Comparison of ENCODE assay signal across 1 cellular context in the genomic region with DNA sequence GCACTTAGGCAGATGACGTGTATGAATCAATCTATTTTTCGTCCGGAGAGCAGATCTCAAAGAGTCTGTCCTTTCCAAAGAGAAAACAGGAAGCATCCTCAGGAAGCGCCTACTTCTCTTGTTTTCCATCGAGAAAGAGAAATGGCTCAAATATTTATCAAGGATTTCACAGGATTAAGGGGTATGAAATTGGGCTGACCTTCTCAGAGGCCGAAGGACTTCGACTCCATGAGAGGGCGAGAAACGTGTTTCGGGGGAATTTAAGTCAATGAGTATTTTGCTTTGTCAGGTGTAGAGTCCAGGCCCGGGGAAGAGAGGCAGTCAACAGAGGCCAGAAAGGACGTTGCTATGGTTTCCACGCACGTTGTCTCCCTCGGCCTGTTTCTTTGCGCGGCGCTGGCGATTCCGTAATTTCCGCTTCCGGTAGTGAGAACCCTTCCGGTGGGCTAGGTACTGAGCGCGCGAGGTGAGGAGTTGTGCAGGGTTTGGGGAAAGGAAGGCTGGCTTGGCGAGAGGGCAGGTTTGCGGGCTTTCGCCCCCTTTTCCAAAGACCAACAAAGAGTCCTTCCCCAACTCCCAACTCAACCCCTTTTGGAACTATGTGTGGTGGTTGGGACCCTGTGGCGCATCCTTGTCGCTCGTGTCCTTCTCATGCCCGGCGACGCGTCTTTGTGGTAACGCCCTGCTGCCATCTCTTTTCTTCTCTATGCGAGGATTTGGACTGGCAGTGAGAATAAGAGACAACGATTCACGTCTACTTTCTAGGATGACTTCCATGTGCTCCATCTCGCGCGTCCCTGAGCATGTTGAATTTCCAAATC.
A peak's percentile ranks its signal among the peaks of the same experiment; 100 is the strongest.
TF ChIP-seq lines count a peak whose summit lies in the region.

A gene (plus strand): TSS at position 429 of the 821 bp plus-strand sequence. CDS start 506 bp downstream, outside the sequence.

TF ChIP-seq in K562, 482 proteins besides CTCF, POLR2A, EP300 and RAD21 (continued from another document and continues in another):
- TF ChIP-seq, protein P1, sequence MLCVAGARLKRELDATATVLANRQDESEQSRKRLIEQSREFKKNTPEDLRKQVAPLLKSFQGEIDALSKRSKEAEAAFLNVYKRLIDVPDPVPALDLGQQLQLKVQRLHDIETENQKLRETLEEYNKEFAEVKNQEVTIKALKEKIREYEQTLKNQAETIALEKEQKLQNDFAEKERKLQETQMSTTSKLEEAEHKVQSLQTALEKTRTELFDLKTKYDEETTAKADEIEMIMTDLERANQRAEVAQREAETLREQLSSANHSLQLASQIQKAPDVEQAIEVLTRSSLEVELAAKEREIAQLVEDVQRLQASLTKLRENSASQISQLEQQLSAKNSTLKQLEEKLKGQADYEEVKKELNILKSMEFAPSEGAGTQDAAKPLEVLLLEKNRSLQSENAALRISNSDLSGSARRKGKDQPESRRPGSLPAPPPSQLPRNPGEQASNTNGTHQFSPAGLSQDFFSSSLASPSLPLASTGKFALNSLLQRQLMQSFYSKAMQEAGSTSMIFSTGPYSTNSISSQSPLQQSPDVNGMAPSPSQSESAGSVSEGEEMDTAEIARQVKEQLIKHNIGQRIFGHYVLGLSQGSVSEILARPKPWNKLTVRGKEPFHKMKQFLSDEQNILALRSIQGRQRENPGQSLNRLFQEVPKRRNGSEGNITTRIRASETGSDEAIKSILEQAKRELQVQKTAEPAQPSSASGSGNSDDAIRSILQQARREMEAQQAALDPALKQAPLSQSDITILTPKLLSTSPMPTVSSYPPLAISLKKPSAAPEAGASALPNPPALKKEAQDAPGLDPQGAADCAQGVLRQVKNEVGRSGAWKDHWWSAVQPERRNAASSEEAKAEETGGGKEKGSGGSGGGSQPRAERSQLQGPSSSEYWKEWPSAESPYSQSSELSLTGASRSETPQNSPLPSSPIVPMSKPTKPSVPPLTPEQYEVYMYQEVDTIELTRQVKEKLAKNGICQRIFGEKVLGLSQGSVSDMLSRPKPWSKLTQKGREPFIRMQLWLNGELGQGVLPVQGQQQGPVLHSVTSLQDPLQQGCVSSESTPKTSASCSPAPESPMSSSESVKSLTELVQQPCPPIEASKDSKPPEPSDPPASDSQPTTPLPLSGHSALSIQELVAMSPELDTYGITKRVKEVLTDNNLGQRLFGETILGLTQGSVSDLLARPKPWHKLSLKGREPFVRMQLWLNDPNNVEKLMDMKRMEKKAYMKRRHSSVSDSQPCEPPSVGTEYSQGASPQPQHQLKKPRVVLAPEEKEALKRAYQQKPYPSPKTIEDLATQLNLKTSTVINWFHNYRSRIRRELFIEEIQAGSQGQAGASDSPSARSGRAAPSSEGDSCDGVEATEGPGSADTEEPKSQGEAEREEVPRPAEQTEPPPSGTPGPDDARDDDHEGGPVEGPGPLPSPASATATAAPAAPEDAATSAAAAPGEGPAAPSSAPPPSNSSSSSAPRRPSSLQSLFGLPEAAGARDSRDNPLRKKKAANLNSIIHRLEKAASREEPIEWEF (CRISPR knock-in tag; IDR thresholded peaks at IDR 0.05) = no peak
- no peak for TF ChIP-seq DIDO1 (tag; IDR thresholded peaks at IDR 0.05; ENCODE audit: low read depth)
- 0 out of 2 replicates have a peak, but pooled peaks have one; percentile 24 for TF ChIP-seq ERF (CRISPR knock-in tag; IDR thresholded peaks at IDR 0.05)
- TF ChIP-seq, protein P2, sequence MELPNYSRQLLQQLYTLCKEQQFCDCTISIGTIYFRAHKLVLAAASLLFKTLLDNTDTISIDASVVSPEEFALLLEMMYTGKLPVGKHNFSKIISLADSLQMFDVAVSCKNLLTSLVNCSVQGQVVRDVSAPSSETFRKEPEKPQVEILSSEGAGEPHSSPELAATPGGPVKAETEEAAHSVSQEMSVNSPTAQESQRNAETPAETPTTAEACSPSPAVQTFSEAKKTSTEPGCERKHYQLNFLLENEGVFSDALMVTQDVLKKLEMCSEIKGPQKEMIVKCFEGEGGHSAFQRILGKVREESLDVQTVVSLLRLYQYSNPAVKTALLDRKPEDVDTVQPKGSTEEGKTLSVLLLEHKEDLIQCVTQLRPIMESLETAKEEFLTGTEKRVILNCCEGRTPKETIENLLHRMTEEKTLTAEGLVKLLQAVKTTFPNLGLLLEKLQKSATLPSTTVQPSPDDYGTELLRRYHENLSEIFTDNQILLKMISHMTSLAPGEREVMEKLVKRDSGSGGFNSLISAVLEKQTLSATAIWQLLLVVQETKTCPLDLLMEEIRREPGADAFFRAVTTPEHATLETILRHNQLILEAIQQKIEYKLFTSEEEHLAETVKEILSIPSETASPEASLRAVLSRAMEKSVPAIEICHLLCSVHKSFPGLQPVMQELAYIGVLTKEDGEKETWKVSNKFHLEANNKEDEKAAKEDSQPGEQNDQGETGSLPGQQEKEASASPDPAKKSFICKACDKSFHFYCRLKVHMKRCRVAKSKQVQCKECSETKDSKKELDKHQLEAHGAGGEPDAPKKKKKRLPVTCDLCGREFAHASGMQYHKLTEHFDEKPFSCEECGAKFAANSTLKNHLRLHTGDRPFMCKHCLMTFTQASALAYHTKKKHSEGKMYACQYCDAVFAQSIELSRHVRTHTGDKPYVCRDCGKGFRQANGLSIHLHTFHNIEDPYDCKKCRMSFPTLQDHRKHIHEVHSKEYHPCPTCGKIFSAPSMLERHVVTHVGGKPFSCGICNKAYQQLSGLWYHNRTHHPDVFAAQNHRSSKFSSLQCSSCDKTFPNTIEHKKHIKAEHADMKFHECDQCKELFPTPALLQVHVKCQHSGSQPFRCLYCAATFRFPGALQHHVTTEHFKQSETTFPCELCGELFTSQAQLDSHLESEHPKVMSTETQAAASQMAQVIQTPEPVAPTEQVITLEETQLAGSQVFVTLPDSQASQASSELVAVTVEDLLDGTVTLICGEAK (IDR thresholded peaks at IDR 0.05) = peak; percentile 98
- TF ChIP-seq, protein P2 (CRISPR knock-in tag; IDR thresholded peaks at IDR 0.05) = no peak
- no peak for TF ChIP-seq MTA2 (IDR thresholded peaks at IDR 0.05; ENCODE audit: low read depth)
- TF ChIP-seq, protein P3, sequence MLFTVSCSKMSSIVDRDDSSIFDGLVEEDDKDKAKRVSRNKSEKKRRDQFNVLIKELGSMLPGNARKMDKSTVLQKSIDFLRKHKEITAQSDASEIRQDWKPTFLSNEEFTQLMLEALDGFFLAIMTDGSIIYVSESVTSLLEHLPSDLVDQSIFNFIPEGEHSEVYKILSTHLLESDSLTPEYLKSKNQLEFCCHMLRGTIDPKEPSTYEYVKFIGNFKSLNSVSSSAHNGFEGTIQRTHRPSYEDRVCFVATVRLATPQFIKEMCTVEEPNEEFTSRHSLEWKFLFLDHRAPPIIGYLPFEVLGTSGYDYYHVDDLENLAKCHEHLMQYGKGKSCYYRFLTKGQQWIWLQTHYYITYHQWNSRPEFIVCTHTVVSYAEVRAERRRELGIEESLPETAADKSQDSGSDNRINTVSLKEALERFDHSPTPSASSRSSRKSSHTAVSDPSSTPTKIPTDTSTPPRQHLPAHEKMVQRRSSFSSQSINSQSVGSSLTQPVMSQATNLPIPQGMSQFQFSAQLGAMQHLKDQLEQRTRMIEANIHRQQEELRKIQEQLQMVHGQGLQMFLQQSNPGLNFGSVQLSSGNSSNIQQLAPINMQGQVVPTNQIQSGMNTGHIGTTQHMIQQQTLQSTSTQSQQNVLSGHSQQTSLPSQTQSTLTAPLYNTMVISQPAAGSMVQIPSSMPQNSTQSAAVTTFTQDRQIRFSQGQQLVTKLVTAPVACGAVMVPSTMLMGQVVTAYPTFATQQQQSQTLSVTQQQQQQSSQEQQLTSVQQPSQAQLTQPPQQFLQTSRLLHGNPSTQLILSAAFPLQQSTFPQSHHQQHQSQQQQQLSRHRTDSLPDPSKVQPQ (CRISPR knock-in tag; IDR thresholded peaks at IDR 0.05; ENCODE audit: borderline replicate concordance) = no peak
- TF ChIP-seq MTA1 (IDR thresholded peaks at IDR 0.05; ENCODE audit: borderline replicate concordance) = peak; percentile 97
- TF ChIP-seq, protein P4, sequence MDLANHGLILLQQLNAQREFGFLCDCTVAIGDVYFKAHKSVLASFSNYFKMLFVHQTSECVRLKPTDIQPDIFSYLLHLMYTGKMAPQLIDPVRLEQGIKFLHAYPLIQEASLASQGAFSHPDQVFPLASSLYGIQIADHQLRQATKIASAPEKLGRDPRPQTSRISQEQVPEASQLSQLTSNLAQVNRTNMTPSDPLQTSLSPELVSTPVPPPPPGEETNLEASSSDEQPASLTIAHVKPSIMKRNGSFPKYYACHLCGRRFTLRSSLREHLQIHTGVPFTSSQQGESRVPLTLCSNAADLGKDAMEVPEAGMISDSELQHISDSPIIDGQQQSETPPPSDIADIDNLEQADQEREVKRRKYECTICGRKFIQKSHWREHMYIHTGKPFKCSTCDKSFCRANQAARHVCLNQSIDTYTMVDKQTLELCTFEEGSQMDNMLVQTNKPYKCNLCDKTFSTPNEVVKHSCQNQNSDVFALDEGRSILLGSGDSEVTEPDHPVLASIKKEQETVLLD (IDR thresholded peaks at IDR 0.05) = 0 out of 2 replicates have a peak, but pooled peaks have one; percentile 34
- no peak for TF ChIP-seq TFAM (CRISPR knock-in tag; conservative IDR thresholded peaks at IDR 0.05)
- TF ChIP-seq, protein P5, sequence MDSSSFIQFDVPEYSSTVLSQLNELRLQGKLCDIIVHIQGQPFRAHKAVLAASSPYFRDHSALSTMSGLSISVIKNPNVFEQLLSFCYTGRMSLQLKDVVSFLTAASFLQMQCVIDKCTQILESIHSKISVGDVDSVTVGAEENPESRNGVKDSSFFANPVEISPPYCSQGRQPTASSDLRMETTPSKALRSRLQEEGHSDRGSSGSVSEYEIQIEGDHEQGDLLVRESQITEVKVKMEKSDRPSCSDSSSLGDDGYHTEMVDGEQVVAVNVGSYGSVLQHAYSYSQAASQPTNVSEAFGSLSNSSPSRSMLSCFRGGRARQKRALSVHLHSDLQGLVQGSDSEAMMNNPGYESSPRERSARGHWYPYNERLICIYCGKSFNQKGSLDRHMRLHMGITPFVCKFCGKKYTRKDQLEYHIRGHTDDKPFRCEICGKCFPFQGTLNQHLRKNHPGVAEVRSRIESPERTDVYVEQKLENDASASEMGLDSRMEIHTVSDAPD (CRISPR knock-in tag; IDR thresholded peaks at IDR 0.05) = no peak
- TF ChIP-seq MTF1 (CRISPR knock-in tag; IDR thresholded peaks at IDR 0.05; ENCODE audit: borderline replicate concordance) = no peak
- TF ChIP-seq, protein P6, sequence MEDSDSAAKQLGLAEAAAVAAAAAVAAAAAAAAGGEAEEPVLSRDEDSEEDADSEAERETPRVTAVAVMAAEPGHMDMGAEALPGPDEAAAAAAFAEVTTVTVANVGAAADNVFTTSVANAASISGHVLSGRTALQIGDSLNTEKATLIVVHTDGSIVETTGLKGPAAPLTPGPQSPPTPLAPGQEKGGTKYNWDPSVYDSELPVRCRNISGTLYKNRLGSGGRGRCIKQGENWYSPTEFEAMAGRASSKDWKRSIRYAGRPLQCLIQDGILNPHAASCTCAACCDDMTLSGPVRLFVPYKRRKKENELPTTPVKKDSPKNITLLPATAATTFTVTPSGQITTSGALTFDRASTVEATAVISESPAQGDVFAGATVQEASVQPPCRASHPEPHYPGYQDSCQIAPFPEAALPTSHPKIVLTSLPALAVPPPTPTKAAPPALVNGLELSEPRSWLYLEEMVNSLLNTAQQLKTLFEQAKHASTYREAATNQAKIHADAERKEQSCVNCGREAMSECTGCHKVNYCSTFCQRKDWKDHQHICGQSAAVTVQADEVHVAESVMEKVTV (CRISPR knock-in tag; IDR thresholded peaks at IDR 0.05) = no peak
- TF ChIP-seq FOXP1 (CRISPR knock-in tag; IDR thresholded peaks at IDR 0.05) = no peak
- no peak for TF ChIP-seq NR3C1 (CRISPR knock-in tag; IDR thresholded peaks at IDR 0.05)
- no peak for TF ChIP-seq HDGF (IDR thresholded peaks at IDR 0.05)
- TF ChIP-seq SPI1 (IDR thresholded peaks at IDR 0.05; ENCODE audit: borderline replicate concordance, low read depth, low read length) = no peak
- TF ChIP-seq ZNF695 (CRISPR knock-in tag; IDR thresholded peaks at IDR 0.05) = 0 out of 2 replicates have a peak, but pooled peaks have one; percentile 65
- TF ChIP-seq EP400 (IDR thresholded peaks at IDR 0.05) = peak; percentile 96
- no peak for TF ChIP-seq RAD51 (IDR thresholded peaks at IDR 0.05; ENCODE audit: borderline replicate concordance, low read depth)
- TF ChIP-seq WHSC1 (IDR thresholded peaks at IDR 0.05; ENCODE audit: low read length) = no peak
- peak; percentile 98 for TF ChIP-seq RFX1 (IDR thresholded peaks at IDR 0.05)
- no peak for TF ChIP-seq BCOR (IDR thresholded peaks at IDR 0.05)
- no peak for TF ChIP-seq THRAP3 (IDR thresholded peaks at IDR 0.05; ENCODE audit: borderline replicate concordance)
- no peak for TF ChIP-seq ZNF766 (CRISPR knock-in tag; conservative IDR thresholded peaks at IDR 0.05)
- TF ChIP-seq ZKSCAN8 (CRISPR knock-in tag; IDR thresholded peaks at IDR 0.05) = no peak
- TF ChIP-seq ARID1B (IDR thresholded peaks at IDR 0.05) = no peak
- TF ChIP-seq CHD1 (IDR thresholded peaks at IDR 0.05; ENCODE audit: low read length) = no peak
- TF ChIP-seq, protein P7, sequence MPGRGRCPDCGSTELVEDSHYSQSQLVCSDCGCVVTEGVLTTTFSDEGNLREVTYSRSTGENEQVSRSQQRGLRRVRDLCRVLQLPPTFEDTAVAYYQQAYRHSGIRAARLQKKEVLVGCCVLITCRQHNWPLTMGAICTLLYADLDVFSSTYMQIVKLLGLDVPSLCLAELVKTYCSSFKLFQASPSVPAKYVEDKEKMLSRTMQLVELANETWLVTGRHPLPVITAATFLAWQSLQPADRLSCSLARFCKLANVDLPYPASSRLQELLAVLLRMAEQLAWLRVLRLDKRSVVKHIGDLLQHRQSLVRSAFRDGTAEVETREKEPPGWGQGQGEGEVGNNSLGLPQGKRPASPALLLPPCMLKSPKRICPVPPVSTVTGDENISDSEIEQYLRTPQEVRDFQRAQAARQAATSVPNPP (IDR thresholded peaks at IDR 0.05; ENCODE audit: borderline replicate concordance, insufficient read depth, insufficient read length) = no peak
- TF ChIP-seq MAFG (tag; conservative IDR thresholded peaks at IDR 0.05) = peak; percentile 59
